16 cellular contexts compared by ENCODE assay signal in the genomic region with DNA sequence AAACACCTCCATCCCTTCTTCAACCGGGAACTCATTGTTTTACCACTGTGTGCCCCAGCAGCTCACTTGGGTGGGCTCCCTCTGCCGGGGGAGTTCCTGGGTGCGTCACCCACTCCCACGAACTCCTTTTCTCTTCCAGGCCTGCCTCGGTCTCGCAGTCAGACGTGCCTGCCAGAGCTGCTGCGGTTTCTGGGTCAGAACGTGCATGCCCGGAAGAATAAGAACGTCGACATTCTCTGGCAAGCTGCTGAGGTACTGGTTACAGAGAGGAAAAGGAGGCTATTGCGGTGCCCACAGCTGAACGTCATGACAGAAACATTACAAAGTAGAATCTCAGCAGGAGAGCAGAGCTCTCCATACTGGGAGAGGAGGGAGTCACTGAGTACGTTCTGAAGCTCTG.
"Had no signal": no experiment of that assay in that cellular context is flagged by ENCODE, and none has a peak within 500 bp of the region (broad histone marks: within the 10 kb centered on the region; RNA-seq: fewer than 3 reads in every experiment).

No MANE protein-coding gene starts in this region.

- H3K4me1 ChIP-seq: breast epithelium, parathyroid adenoma had no signal

- FAIRE-seq: islet of Langerhans had no signal

- H3K9ac ChIP-seq: parathyroid adenoma had no signal

- H3K9me3 Mint-ChIP-seq: activated T-cell treated with anti-CD3 and anti-CD28 coated beads, Interleukin-2, amount 50 U/mL, for 72 hours; naive B cell had no signal

- ATAC-seq: activated T-cell treated with anti-CD3 and anti-CD28 coated beads, Interleukin-2, amount 50 U/mL, for 72 hours; esophagus mucosa; mucosa of descending colon; stimulated activated naive CD8-positive, alpha-beta T cell treated with anti-CD3 and anti-CD28 coated beads, Interleukin-15, Interleukin-2, amounts not matched to agents 100 U/mL and 50 U/mL, for 24 hours had no signal

- H2AFZ ChIP-seq: hepatocyte, parathyroid adenoma had no signal

- DNase-seq: activated CD4-positive, alpha-beta T cell treated with anti-CD3 and anti-CD28 coated beads, Interleukin-2, amount 50 U/mL, for 4 hours; activated T-cell treated with anti-CD3 and anti-CD28 coated beads, Interleukin-2, amount 50 U/mL, for 72 hours; aorta; effector CD8-positive, alpha-beta T cell; left cardiac atrium; mesenchymal stem cell; mucosa of descending colon; naive B cell; stimulated activated CD8-positive, alpha-beta memory T cell treated with anti-CD3 and anti-CD28 coated beads, Interleukin-4, amount 100 ng/mL, for 48 hours; stimulated activated naive CD8-positive, alpha-beta T cell treated with anti-CD3 and anti-CD28 coated beads, Interleukin-15, Interleukin-2, amounts not matched to agents 100 U/mL and 50 U/mL, for 24 hours; trophoblast cell had no signal

- H3K27me3 Mint-ChIP-seq: naive B cell had no signal

- H3K36me3 ChIP-seq: breast epithelium had no signal

- H3K4me3 Mint-ChIP-seq: activated T-cell treated with anti-CD3 and anti-CD28 coated beads, Interleukin-2, amount 50 U/mL, for 72 hours; naive B cell had no signal

- H3K4me2 ChIP-seq: hepatocyte had no signal

- H3K79me2 ChIP-seq: hepatocyte, parathyroid adenoma had no signal

- H3K9me3 ChIP-seq: breast epithelium, mucosa of descending colon had no signal

- H3K27ac Mint-ChIP-seq: activated T-cell treated with anti-CD3 and anti-CD28 coated beads, Interleukin-2, amount 50 U/mL, for 72 hours had no signal

- H3K27ac ChIP-seq: breast epithelium, hepatocyte, parathyroid adenoma had no signal

- H3K27me3 ChIP-seq: breast epithelium, hepatocyte had no signal

- H3K4me3 ChIP-seq: breast epithelium, hepatocyte, mucosa of descending colon had no signal
